10 cellular contexts compared by ENCODE assay signal in genomic region chr21:32135401-32136363, GRCh38.
DNase-seq lines count a peak whose midpoint lies in the region; ATAC-seq, FAIRE-seq and TF ChIP-seq lines count a peak whose summit lies in the region.
"Had no signal": no experiment of that assay in that cellular context is flagged by ENCODE, and none has a peak within 500 bp of the region (broad histone marks: within the 10 kb centered on the region; RNA-seq: fewer than 3 reads in every experiment).

No MANE protein-coding gene starts in this region.

- no peak for TF ChIP-seq CTCF in D721Med (IDR thresholded peaks at IDR 0.05; ENCODE audit: insufficient read depth, missing control alignments)

- no peak for FAIRE-seq in D721Med (lab: Jason Lieb, UNC)

- ATAC-seq in GM19023 (IDR thresholded peaks at IDR 0.05; ENCODE audit: unreplicated experiment) (peak; percentile 57), HG03378 (IDR thresholded peaks at IDR 0.05; ENCODE audit: unreplicated experiment) (peak; percentile 74), esophagus mucosa (peak; percentile 71), HG03045 (IDR thresholded peaks at IDR 0.05; ENCODE audit: unreplicated experiment) (no peak)

- DNase-seq in AG08395 (ENCODE audit: low spot score) (peak; percentile 76), NCI-H187 treated with DMSO at 0.1 percent for 48 hours (lab: John Stamatoyannopoulos, UW) (no peak), D721Med (ENCODE audit: insufficient read length, low spot score) (no peak), OCI-M2 (lab: John Stamatoyannopoulos, UW; ENCODE audit: unreplicated experiment) (no peak)
- DNase-seq: CD4-positive, alpha-beta memory T cell; NCI-H1930 had no signal
